In genomic region chr7:26489906-26490305, GRCh38 we compare ENCODE assay signal across 24 cellular contexts.
"Had no signal": no experiment of that assay in that cellular context is flagged by ENCODE, and none has a peak within 500 bp of the region (broad histone marks: within the 10 kb centered on the region; RNA-seq: fewer than 3 reads in every experiment).

No MANE protein-coding gene starts in this region.

- H3K27ac ChIP-seq: left ventricle myocardium inferior, pancreas, prostate gland, skin epidermis, spleen, suprapubic skin, thoracic aorta, tibial artery, uterus had no signal

- H3K4me3 Mint-ChIP-seq: naive thymus-derived CD4-positive, alpha-beta T cell; natural killer cell treated with Interleukin-12 subunit alpha and Interleukin-12 subunit beta and Interleukin-15 and Interleukin-18, amount 100 ng/mL, for 72 hours; neural crest cell; stimulated activated effector memory CD8-positive, alpha-beta T cell treated with anti-CD3 and anti-CD28 coated beads, Interleukin-12 subunit alpha, Interleukin-12 subunit beta, amount 100 ng/mL, for 72 hours; stimulated activated naive CD8-positive, alpha-beta T cell treated with anti-CD3 and anti-CD28 coated beads, Interleukin-15, Interleukin-2, amounts not matched to agents 100 ng/mL and 50 ng/mL, for 24 hours; type B pancreatic cell had no signal

- H3K36me3 Mint-ChIP-seq: naive thymus-derived CD4-positive, alpha-beta T cell; natural killer cell treated with Interleukin-12 subunit alpha and Interleukin-12 subunit beta and Interleukin-15 and Interleukin-18, amount 100 ng/mL, for 72 hours; stimulated activated effector memory CD8-positive, alpha-beta T cell treated with anti-CD3 and anti-CD28 coated beads, Interleukin-12 subunit alpha, Interleukin-12 subunit beta, amount 100 ng/mL, for 72 hours; type B pancreatic cell had no signal

- H3K36me3 ChIP-seq: left ventricle myocardium inferior, pancreas, prostate gland, spleen, suprapubic skin, thoracic aorta, tibial artery, uterus had no signal

- H3K4me1 ChIP-seq: left ventricle myocardium inferior, prostate gland, spleen, tibial artery had no signal

- H3K9me3 ChIP-seq: left ventricle myocardium inferior, mucosa of descending colon, pancreas, prostate gland, spleen, suprapubic skin, thoracic aorta, tibial artery, uterus had no signal

- H3K27ac Mint-ChIP-seq: naive thymus-derived CD4-positive, alpha-beta T cell; natural killer cell treated with Interleukin-12 subunit alpha and Interleukin-12 subunit beta and Interleukin-15 and Interleukin-18, amount 100 ng/mL, for 72 hours; stimulated activated effector memory CD8-positive, alpha-beta T cell treated with anti-CD3 and anti-CD28 coated beads, Interleukin-12 subunit alpha, Interleukin-12 subunit beta, amount 100 ng/mL, for 72 hours; stimulated activated naive CD8-positive, alpha-beta T cell treated with anti-CD3 and anti-CD28 coated beads, Interleukin-15, Interleukin-2, amounts not matched to agents 100 ng/mL and 50 ng/mL, for 24 hours; type B pancreatic cell had no signal

- H3K27me3 Mint-ChIP-seq: stimulated activated naive CD8-positive, alpha-beta T cell treated with anti-CD3 and anti-CD28 coated beads, Interleukin-15, Interleukin-2, amounts not matched to agents 100 ng/mL and 50 ng/mL, for 24 hours had no signal

- H3K9me3 Mint-ChIP-seq: naive thymus-derived CD4-positive, alpha-beta T cell; natural killer cell treated with Interleukin-12 subunit alpha and Interleukin-12 subunit beta and Interleukin-15 and Interleukin-18, amount 100 ng/mL, for 72 hours; neural crest cell; stimulated activated effector memory CD8-positive, alpha-beta T cell treated with anti-CD3 and anti-CD28 coated beads, Interleukin-12 subunit alpha, Interleukin-12 subunit beta, amount 100 ng/mL, for 72 hours; stimulated activated naive CD8-positive, alpha-beta T cell treated with anti-CD3 and anti-CD28 coated beads, Interleukin-15, Interleukin-2, amounts not matched to agents 100 ng/mL and 50 ng/mL, for 24 hours; type B pancreatic cell had no signal

- DNase-seq: islet precursor cell; left ventricle myocardium inferior; mesendoderm; midbrain; mucosa of descending colon; naive thymus-derived CD4-positive, alpha-beta T cell; pancreas; retina; right cardiac atrium; spleen; stimulated activated CD4-positive, alpha-beta T cell treated with anti-CD3 and anti-CD28 coated beads, Interleukin-4, amount 100 ng/mL, for 24 hours; stimulated activated naive CD4-positive, alpha-beta T cell; tibial artery; uterus had no signal

- H3K27me3 ChIP-seq: pancreas, spleen, suprapubic skin, tibial artery, uterus had no signal

- H3K4me1 Mint-ChIP-seq: naive thymus-derived CD4-positive, alpha-beta T cell; neural crest cell; stimulated activated effector memory CD8-positive, alpha-beta T cell treated with anti-CD3 and anti-CD28 coated beads, Interleukin-12 subunit alpha, Interleukin-12 subunit beta, amount 100 ng/mL, for 72 hours had no signal

- H3K4me3 ChIP-seq: left ventricle myocardium inferior, lung, mucosa of descending colon, pancreas, prostate gland, skin epidermis, spleen, suprapubic skin, thoracic aorta, tibial artery, uterus had no signal
